In genomic region chr9:137034709-137035506, GRCh38 we compare ENCODE assay signal across 8 cellular contexts. TPM values are rescaled to one million over a fixed set of nuclear protein-coding genes. Genes with fewer than 3 reads are reported as not detected.
DNase-seq lines count a peak whose midpoint lies in the region; ATAC-seq and TF ChIP-seq lines count a peak whose summit lies in the region.

No MANE protein-coding gene starts in this region.

- no peaks in the 10 kb centered on the region for H3K27me3 Mint-ChIP-seq in T-helper 1 cell treated with Interleukin-12 subunit alpha and Interleukin-12 subunit beta and Interleukin-4 antibody, amounts not matched to agents 30 μg/mL and 1 μg/mL, for 36 hours (ENCODE audit: low read depth)

- intact Hi-C loops in heart right ventricle (cut with DNase I) (loop anchor here (1.0 to 5.0 kb wide), 7 partner anchors 86 to 250 kb away; partner anchors contain the start of gene C8G (in 4 of the 10)), vagina (cut with DNase I) (no loop called here)

- no peaks in the 10 kb centered on the region for H3K36me3 Mint-ChIP-seq in T-helper 1 cell treated with Interleukin-12 subunit alpha and Interleukin-12 subunit beta and Interleukin-4 antibody, amounts not matched to agents 30 μg/mL and 1 μg/mL, for 36 hours (ENCODE audit: low read depth)

- no peaks in the 10 kb centered on the region for H3K9me3 Mint-ChIP-seq in T-helper 1 cell treated with Interleukin-12 subunit alpha and Interleukin-12 subunit beta and Interleukin-4 antibody, amounts not matched to agents 30 μg/mL and 1 μg/mL, for 36 hours

- WGBS in heart right ventricle, 2 donors, result 23 to 27% methylated on average over 24 of the region's 24 CpGs

- H3K4me1 Mint-ChIP-seq in T-helper 1 cell treated with Interleukin-12 subunit alpha and Interleukin-12 subunit beta and Interleukin-4 antibody, amounts not matched to agents 30 μg/mL and 1 μg/mL, for 36 hours (ENCODE audit: low read depth), result peaks cover 27% of the 10 kb centered on the region

- H3K4me3 ChIP-seq in adipocyte (ENCODE audit: low read length) (no peak overlapping the region), heart right ventricle (peak overlapping the region in 1 of 10 donors; percentile 15), vagina (no peak overlapping the region)

- H3K36me3 ChIP-seq in adipocyte (ENCODE audit: control insufficient read depth, insufficient read depth, low read length, severe bottlenecking), result peaks cover 10% of the 10 kb centered on the region
- H3K36me3 ChIP-seq in heart right ventricle, result peaks cover 0 to 28% (median 13%) of the 10 kb centered on the region in 9 donors
- peaks cover 0 to 7% of the 10 kb centered on the region in 2 donors for H3K36me3 ChIP-seq in vagina

- peak overlapping the region; percentile 80 for H3K27ac Mint-ChIP-seq in T-helper 1 cell treated with Interleukin-12 subunit alpha and Interleukin-12 subunit beta and Interleukin-4 antibody, amounts not matched to agents 30 μg/mL and 1 μg/mL, for 36 hours

- no peak for TF ChIP-seq POLR2A in vagina (IDR thresholded peaks at IDR 0.05)

- TF ChIP-seq CTCF in heart right ventricle (IDR thresholded peaks at IDR 0.05), result peak; percentile 88 to 95 (median 93)
- TF ChIP-seq CTCF in vagina (IDR thresholded peaks at IDR 0.05), result peak; percentile 75 to 86 (median 76)

- no peaks in the 10 kb centered on the region for H3K9me3 ChIP-seq in adipocyte (ENCODE audit: control insufficient read depth, low read length)
- H3K9me3 ChIP-seq in heart right ventricle, result no peaks in the 10 kb centered on the region
- H3K9me3 ChIP-seq in vagina, result no peaks in the 10 kb centered on the region

- H3K4me3 Mint-ChIP-seq in T-helper 1 cell treated with Interleukin-12 subunit alpha and Interleukin-12 subunit beta and Interleukin-4 antibody, amounts not matched to agents 30 μg/mL and 1 μg/mL, for 36 hours, result peak overlapping the region; percentile 73

- ATAC-seq in GM21723 (IDR thresholded peaks at IDR 0.05; ENCODE audit: unreplicated experiment) (peak; percentile 58), heart right ventricle (peak; percentile 67 to 89 (median 79))

- DNase-seq in COLO829 (ENCODE audit: low spot score) (peak; percentile 87), NCI-H1694 treated with DMSO at 0.1 percent for 48 hours (lab: John Stamatoyannopoulos, UW) (peak; percentile 66), adipocyte (ENCODE audit: low read depth) (peak; percentile 91), heart right ventricle (peak; percentile 76 to 86), putamen (ENCODE audit: low spot score) (peak; percentile 83), vagina (ENCODE audit: extremely low spot score in 2 of 2) (no peak)

- no peaks in the 10 kb centered on the region for H3K4me1 ChIP-seq in adipocyte (ENCODE audit: control insufficient read depth, insufficient read depth, low read length)
- H3K4me1 ChIP-seq in heart right ventricle, result peaks cover 6 to 45% (median 11%) of the 10 kb centered on the region in 9 donors
- peaks cover 15% of the 10 kb centered on the region for H3K4me1 ChIP-seq in vagina

- H3K27me3 ChIP-seq in adipocyte (replicated peaks; ENCODE audit: control insufficient read depth, insufficient read depth, low read length) (no peaks in the 10 kb centered on the region), heart right ventricle (no peaks in the 10 kb centered on the region), vagina (no peaks in the 10 kb centered on the region)

- no peak overlapping the region for H3K9ac ChIP-seq in adipocyte (ENCODE audit: low read length)

- peak overlapping the region in 2 of 10 donors; percentile 6 to 83 for H3K27ac ChIP-seq in heart right ventricle
- no peak overlapping the region for H3K27ac ChIP-seq in vagina

RNA-seq across cellular contexts. Expression of gene FUT7, which starts 3.0 kb away (rescaled TPM):
- under 1 TPM in 5 of 10 donors, not detected in 5; 0.13 to 0.30 (median 0.15) TPM for total RNA-seq in heart right ventricle
- under 1 TPM; 0.07 to 0.15 TPM for polyA plus RNA-seq in heart right ventricle
- total RNA-seq in vagina, result not detected

RNA-seq across cellular contexts. Expression of gene ABCA2, which starts 6.9 kb away (rescaled TPM):
- total RNA-seq in heart right ventricle, result 10 to 100 TPM; 23.6 to 42.6 (median 28.1) TPM
- polyA plus RNA-seq in heart right ventricle, result 10 to 100 TPM; 16.0 to 46.7 TPM
- total RNA-seq in vagina, result 44.0 TPM

RNA-seq across cellular contexts. Expression of gene NPDC1, which starts 11.1 kb away (rescaled TPM):
- total RNA-seq in heart right ventricle (10 to 100 TPM; 29.1 to 74.3 (median 52.6) TPM), vagina (67.5 TPM)
- 100 to 1,000 TPM in 1 of 2 donors, 10 to 100 TPM in 1; 74.2 to 153 TPM for polyA plus RNA-seq in heart right ventricle

RNA-seq across cellular contexts. Expression of gene ENTPD2, which starts 19.0 kb away (rescaled TPM):
- total RNA-seq in heart right ventricle (1 to 10 TPM in 8 of 10 donors, under 1 TPM in 2; 0.32 to 2.5 (median 1.6) TPM), vagina (4.9 TPM)
- 1 to 10 TPM in 1 of 2 donors, under 1 TPM in 1; 0.96 to 3.3 TPM for polyA plus RNA-seq in heart right ventricle

RNA-seq across cellular contexts. Expression of gene SAPCD2, which starts 35.4 kb away (rescaled TPM):
- total RNA-seq in heart right ventricle (1 to 10 TPM in 1 of 10 donors, under 1 TPM in 8, not detected in 1; 0.06 to 1.1 (median 0.11) TPM), vagina (2.7 TPM)
- polyA plus RNA-seq in heart right ventricle, result under 1 TPM; 0.15 to 0.23 TPM

Comparison
In these comparisons a context has a peak if more than half of its experiments do, and no peak if none do; other contexts are left out.
1. DNase-seq: peak in COLO829 (single experiment), NCI-H1694 treated with DMSO at 0.1 percent for 48 hours (single experiment), adipocyte (single experiment), heart right ventricle (2 of 2) and putamen (single experiment); none in vagina (0 of 2).